ENCODE assay signal across 19 cellular contexts in the genomic region with DNA sequence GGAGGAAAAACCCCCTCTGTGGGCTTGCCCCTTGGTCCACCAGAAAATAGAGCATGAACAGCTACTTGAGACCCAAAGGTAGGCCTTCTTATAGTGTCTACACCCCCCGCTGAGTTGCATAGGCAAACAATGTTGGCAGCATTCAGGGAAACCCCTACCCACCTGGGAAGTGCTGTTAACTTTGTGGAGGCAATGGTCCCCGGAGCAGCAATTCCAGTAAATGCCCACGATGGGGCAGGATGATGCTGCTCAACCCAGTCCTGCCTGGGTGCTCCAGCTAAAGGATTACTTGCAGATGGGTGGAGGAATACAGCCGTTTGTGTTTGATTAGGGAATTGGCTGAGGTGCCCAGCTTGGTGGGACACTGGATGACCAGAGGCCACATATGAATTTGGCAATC.
DNase-seq lines count a peak whose midpoint lies in the region; FAIRE-seq and TF ChIP-seq lines count a peak whose summit lies in the region.
"Had no signal": no experiment of that assay in that cellular context is flagged by ENCODE, and none has a peak within 500 bp of the region (broad histone marks: within the 10 kb centered on the region; RNA-seq: fewer than 3 reads in every experiment).

No MANE protein-coding gene starts in this region.

- no peak overlapping the region for H3K14ac ChIP-seq in H1 (ENCODE audit: insufficient read length)

- H3K36me3 ChIP-seq in H1 (ENCODE audit: control insufficient read depth in 2 of 4, insufficient read depth in 4 of 4, low read length in 3 of 4) (no peaks in the 10 kb centered on the region), testis (ENCODE audit: low read depth, missing control alignments) (no peaks in the 10 kb centered on the region), OCI-LY7 (ENCODE audit: insufficient read depth, low read length) (no peaks in the 10 kb centered on the region)
- H3K36me3 ChIP-seq: heart left ventricle, spleen had no signal

- H2AK5ac ChIP-seq in H1 (ENCODE audit: low read depth, low read length): no peak overlapping the region

- no peaks in the 10 kb centered on the region for H3K4me1 ChIP-seq in H1 (replicated peaks in 1 of 4; ENCODE audit: control insufficient read depth in 3 of 4, insufficient read depth in 4 of 4, low read length in 3 of 4)
- H3K4me1 ChIP-seq in testis: no peaks in the 10 kb centered on the region
- H3K4me1 ChIP-seq in OCI-LY7 (ENCODE audit: insufficient read depth, low read length, poor library complexity, severe bottlenecking): no peaks in the 10 kb centered on the region
- H3K4me1 ChIP-seq: heart left ventricle, spleen had no signal

- H2AFZ ChIP-seq in H1 (ENCODE audit: low read length) (0 out of 2 replicates have a peak overlapping the region, but pooled peaks have one; percentile 26), OCI-LY7 (ENCODE audit: low read length) (no peak overlapping the region)

- no peak overlapping the region for H3K27ac Mint-ChIP-seq in MCF 10A (ENCODE audit: low read depth, unreplicated experiment)
- no peak overlapping the region for H3K27ac Mint-ChIP-seq in activated naive CD4-positive, alpha-beta T cell treated with anti-CD3 and anti-CD28 coated beads for 36 hours
- H3K27ac Mint-ChIP-seq: activated naive CD4-positive, alpha-beta T cell treated with anti-CD3 and anti-CD28 coated beads, Interleukin-2, amount 10 ng/mL, durations not matched to agents 7 days and 5 days; CD14-positive monocyte; nephron progenitor cell had no signal

- no peak for TF ChIP-seq EP300 in H1 (IDR thresholded peaks at IDR 0.05; ENCODE audit: borderline replicate concordance in 1 of 2, low read depth in 2 of 2, low read length in 2 of 2)

- no TSS peak for BruUV-seq in MCF 10A (replicated peaks; lab: Mats Ljungman, UMichigan)
- BruUV-seq in OCI-LY7 (replicated peaks; lab: Mats Ljungman, UMichigan): no TSS peak

- H3K27ac ChIP-seq in H1 (ENCODE audit: low read depth, low read length) (no peak overlapping the region), testis (no peak overlapping the region), OCI-LY7 (ENCODE audit: low read depth, low read length, poor library complexity, severe bottlenecking) (no peak overlapping the region)
- H3K27ac ChIP-seq: heart left ventricle, spleen had no signal

- no peak overlapping the region for H2BK20ac ChIP-seq in H1 (ENCODE audit: low read length)

- CTCF ChIA-PET in H1 (lab: Charles Lee; ENCODE audit: partially characterized antibody): interaction anchor here (0.7 to 2.7 kb wide), 4 partner anchors 17 to 341 kb away, joined by 3 to 18 read pairs (median 4); no protein-coding TSS in a partner anchor
- CTCF ChIA-PET in MCF 10A (lab: Yijun Ruan, JAX): no interaction called here
- CTCF ChIA-PET in activated naive CD4-positive, alpha-beta T cell treated with anti-CD3 and anti-CD28 coated beads for 36 hours (lab: Charles Lee): no interaction called here
- CTCF ChIA-PET in OCI-LY7 (lab: Charles Lee; ENCODE audit: unreplicated experiment): no interaction called here

- no peak overlapping the region for H4K91ac ChIP-seq in H1 (replicated peaks; ENCODE audit: insufficient read length, low read length)

- no peak overlapping the region for H4K8ac ChIP-seq in H1 (ENCODE audit: extremely low read depth, insufficient read depth, low read length)

- TF ChIP-seq POLR2A in H1 (IDR thresholded peaks at IDR 0.05; ENCODE audit: control extremely low read depth in 1 of 2, low read depth in 2 of 2, low read length in 2 of 2) (no peak), testis (IDR thresholded peaks at IDR 0.05) (no peak)

- no peaks in the 10 kb centered on the region for H3K36me3 Mint-ChIP-seq in MCF 10A (ENCODE audit: insufficient read depth, unreplicated experiment)
- no peaks in the 10 kb centered on the region for H3K36me3 Mint-ChIP-seq in activated naive CD4-positive, alpha-beta T cell treated with anti-CD3 and anti-CD28 coated beads for 36 hours (ENCODE audit: low read depth)
- H3K36me3 Mint-ChIP-seq: activated naive CD4-positive, alpha-beta T cell treated with anti-CD3 and anti-CD28 coated beads, Interleukin-2, amount 10 ng/mL, durations not matched to agents 7 days and 5 days; CD14-positive monocyte had no signal

- TF ChIP-seq CTCF in H1 (IDR thresholded peaks at IDR 0.05; ENCODE audit: control extremely low read depth in 1 of 3, insufficient read depth in 1 of 3, low read depth in 1 of 3, low read length in 3 of 3) (peak; percentile 54 to 66 (median 60)), testis (IDR thresholded peaks at IDR 0.05) (no peak), MCF 10A (IDR thresholded peaks at IDR 0.05; ENCODE audit: unreplicated experiment) (no peak), OCI-LY7 (conservative IDR thresholded peaks at IDR 0.05; ENCODE audit: low read length) (no peak)

- no peaks in the 10 kb centered on the region for H3K79me2 ChIP-seq in H1 (ENCODE audit: control insufficient read depth in 1 of 2, insufficient read depth in 2 of 2, low read length in 2 of 2)
- no peaks in the 10 kb centered on the region for H3K79me2 ChIP-seq in OCI-LY7 (ENCODE audit: insufficient read depth, low read depth, low read length)

- DNase-seq in NCI-H526 (lab: John Stamatoyannopoulos, UW) (peak; percentile 43 to 65), NCI-H526 treated with DMSO at 0.1 percent for 48 hours (lab: John Stamatoyannopoulos, UW) (no peak), NCI-H146 (lab: John Stamatoyannopoulos, UW) (peak; percentile 60), H1 (ENCODE audit: low read depth in 1 of 2, low spot score in 2 of 2) (peak in 1 of 2 experiments; percentile 60), testis (peak; percentile 31), MCF 10A (ENCODE audit: unreplicated experiment) (no peak), OCI-LY7 (ENCODE audit: low spot score) (no peak)
- DNase-seq in activated naive CD4-positive, alpha-beta T cell treated with anti-CD3 and anti-CD28 coated beads for 36 hours: no peak
- DNase-seq: activated CD4-positive, alpha-beta T cell treated with anti-CD3 and anti-CD28 coated beads, Interleukin-2, amount 50 U/mL, for 1 hour; activated naive CD4-positive, alpha-beta T cell treated with anti-CD3 and anti-CD28 coated beads, Interleukin-2, amount 10 ng/mL, durations not matched to agents 7 days and 5 days; heart left ventricle; KBM-7; NCI-H1048; NCI-H2081; NCI-H69; nephron progenitor cell; spleen had no signal

- H3K4ac ChIP-seq in H1 (replicated peaks; ENCODE audit: insufficient read length, low read depth, low read length): no peak overlapping the region

- no peak overlapping the region for H3K4me2 ChIP-seq in H1 (ENCODE audit: insufficient read depth in 1 of 2, low read depth in 2 of 2, low read length in 2 of 2)
- H3K4me2 ChIP-seq in OCI-LY7 (ENCODE audit: low read length): no peak overlapping the region

- no peaks in the 10 kb centered on the region for H3K27me3 Mint-ChIP-seq in MCF 10A (ENCODE audit: insufficient read depth, unreplicated experiment)
- no peaks in the 10 kb centered on the region for H3K27me3 Mint-ChIP-seq in activated naive CD4-positive, alpha-beta T cell treated with anti-CD3 and anti-CD28 coated beads for 36 hours (ENCODE audit: low read depth)
- H3K27me3 Mint-ChIP-seq: activated naive CD4-positive, alpha-beta T cell treated with anti-CD3 and anti-CD28 coated beads, Interleukin-2, amount 10 ng/mL, durations not matched to agents 7 days and 5 days had no signal

- TF ChIP-seq RAD21 in H1 (IDR thresholded peaks at IDR 0.05 in 1 of 2, conservative IDR thresholded peaks at IDR 0.05 in 1 of 2; ENCODE audit: low read depth in 2 of 2, low read length in 2 of 2): peak; percentile 80 to 81

- 71% methylated on average over 4 of the region's 4 CpGs; no CpG with 5 or more reads in 1 of the 2 experiments for WGBS in H1 (ENCODE audit: extremely low coverage in 1 of 2, insufficient coverage in 1 of 2, insufficient read length in 1 of 2, insufficient replicate concordance in 2 of 2, low coverage in 1 of 2, low lambda C conversion rate in 2 of 2, missing lambda C conversion rate in 1 of 2), 2 experiments
- WGBS in testis, 2 donors: 50 to 63% methylated on average over 4 of the region's 4 CpGs

- H4K5ac ChIP-seq in H1 (ENCODE audit: insufficient read length, low read depth, low read length): no peak overlapping the region

- no peak overlapping the region for H3K9ac ChIP-seq in H1 (replicated peaks in 1 of 4; ENCODE audit: extremely low read depth in 1 of 4, low read depth in 3 of 4, low read length in 3 of 4)

- H2BK15ac ChIP-seq in H1 (ENCODE audit: low read length): no peak overlapping the region

- H3K27me3 ChIP-seq in H1 (replicated peaks in 1 of 4; ENCODE audit: control insufficient read depth in 3 of 4, extremely low read depth in 1 of 4, insufficient read depth in 3 of 4, low read length in 3 of 4): no peaks in the 10 kb centered on the region
- no peaks in the 10 kb centered on the region for H3K27me3 ChIP-seq in testis
- H3K27me3 ChIP-seq: heart left ventricle, spleen had no signal

- H3K9me3 Mint-ChIP-seq in MCF 10A (ENCODE audit: unreplicated experiment): peaks cover 46% of the 10 kb centered on the region
- H3K9me3 Mint-ChIP-seq in activated naive CD4-positive, alpha-beta T cell treated with anti-CD3 and anti-CD28 coated beads for 36 hours: peaks cover 1% of the 10 kb centered on the region
- H3K9me3 Mint-ChIP-seq: nephron progenitor cell had no signal

- peak; percentile 60 for FAIRE-seq in H1 (lab: Jason Lieb, UNC)
- FAIRE-seq: astrocyte had no signal

- intact Hi-C loops in testis (cut with DNase I; ENCODE audit: low total_unique reads): no loop called here
- intact Hi-C loops in MCF 10A (cut with micrococcal nuclease): no loop called here
- intact Hi-C loops in activated naive CD4-positive, alpha-beta T cell treated with anti-CD3 and anti-CD28 coated beads for 36 hours (cut with micrococcal nuclease): no loop called here
- intact Hi-C loops in OCI-LY7 (cut with micrococcal nuclease; ENCODE audit: unreplicated experiment): no loop called here

- no peaks in the 10 kb centered on the region for H3K4me1 Mint-ChIP-seq in MCF 10A (ENCODE audit: insufficient read depth, unreplicated experiment)
- no peaks in the 10 kb centered on the region for H3K4me1 Mint-ChIP-seq in activated naive CD4-positive, alpha-beta T cell treated with anti-CD3 and anti-CD28 coated beads for 36 hours (ENCODE audit: low read depth)
- H3K4me1 Mint-ChIP-seq: activated naive CD4-positive, alpha-beta T cell treated with anti-CD3 and anti-CD28 coated beads, Interleukin-2, amount 10 ng/mL, durations not matched to agents 7 days and 5 days; nephron progenitor cell had no signal

- no peaks in the 10 kb centered on the region for H3K23me2 ChIP-seq in H1 (ENCODE audit: low read depth, low read length)

- no peak overlapping the region for H2BK5ac ChIP-seq in H1 (ENCODE audit: low read depth, low read length)

- POLR2A ChIA-PET in H1 (lab: Charles Lee; ENCODE audit: partially characterized antibody): no interaction called here
- POLR2A ChIA-PET in MCF 10A (lab: Yijun Ruan, JAX): no interaction called here
- POLR2A ChIA-PET in OCI-LY7 (lab: Charles Lee): no interaction called here

- H3K9me3 ChIP-seq in H1 (ENCODE audit: insufficient read depth in 2 of 2, low read depth in 1 of 2, low read length in 1 of 2) (no peaks in the 10 kb centered on the region), testis (no peaks in the 10 kb centered on the region), OCI-LY7 (ENCODE audit: low read length) (no peaks in the 10 kb centered on the region)
- H3K9me3 ChIP-seq: heart left ventricle had no signal

- no peak overlapping the region for H3K23ac ChIP-seq in H1 (ENCODE audit: insufficient read length)

- H4K20me1 ChIP-seq in H1 (replicated peaks in 1 of 2; ENCODE audit: control insufficient read depth in 1 of 2, insufficient read depth in 2 of 2, low read length in 2 of 2) (no peaks in the 10 kb centered on the region), OCI-LY7 (ENCODE audit: insufficient read depth, low read length) (no peaks in the 10 kb centered on the region)

- H2BK120ac ChIP-seq in H1 (replicated peaks; ENCODE audit: low read depth, low read length): no peak overlapping the region

- H3K4me3 ChIP-seq in H1 (ENCODE audit: extremely low read depth in 1 of 4, insufficient read depth in 2 of 4, low read depth in 3 of 4, low read length in 4 of 4) (no peak overlapping the region), testis (no peak overlapping the region), OCI-LY7 (ENCODE audit: low read depth, low read length, poor library complexity, severe bottlenecking) (no peak overlapping the region)
- H3K4me3 ChIP-seq: heart left ventricle, spleen had no signal

- H3K4me3 Mint-ChIP-seq in MCF 10A (ENCODE audit: unreplicated experiment): no peak overlapping the region
- no peak overlapping the region for H3K4me3 Mint-ChIP-seq in activated naive CD4-positive, alpha-beta T cell treated with anti-CD3 and anti-CD28 coated beads for 36 hours
- H3K4me3 Mint-ChIP-seq: activated naive CD4-positive, alpha-beta T cell treated with anti-CD3 and anti-CD28 coated beads, Interleukin-2, amount 10 ng/mL, durations not matched to agents 7 days and 5 days; CD14-positive monocyte; nephron progenitor cell had no signal

- no peak overlapping the region for H2BK12ac ChIP-seq in H1 (ENCODE audit: low read depth, low read length)

- no peaks in the 10 kb centered on the region for H3K9me2 ChIP-seq in OCI-LY7 (ENCODE audit: insufficient read depth, low read length)

- no peak overlapping the region for H3K56ac ChIP-seq in H1 (replicated peaks; ENCODE audit: insufficient read length, low read depth, low read length)

- H3K79me1 ChIP-seq in H1 (ENCODE audit: low read depth, low read length): no peaks in the 10 kb centered on the region

- H3K18ac ChIP-seq in H1 (ENCODE audit: extremely low read depth, low read length): no peak overlapping the region

Comparison
In these comparisons a context has a peak if more than half of its experiments do, and no peak if none do; other contexts are left out.
1. DNase-seq: peak in NCI-H526 (2 of 2), NCI-H146 (single experiment) and testis (single experiment); none in NCI-H526 treated with DMSO at 0.1 percent for 48 hours (single experiment), MCF 10A (single experiment), activated naive CD4-positive, alpha-beta T cell treated with anti-CD3 and anti-CD28 coated beads for 36 hours (single experiment) and OCI-LY7 (single experiment).
2. CTCF ChIP-seq: peak in H1 (3 of 3); none in testis (0 of 3), MCF 10A (single experiment) and OCI-LY7 (single experiment).